In genomic region chr2:127637725-127638252, GRCh38 we compare ENCODE assay signal across 8 cellular contexts.
DNase-seq lines count a peak whose midpoint lies in the region; ATAC-seq and TF ChIP-seq lines count a peak whose summit lies in the region.

No MANE protein-coding gene starts in this region.

- H3K4me3 ChIP-seq in fibroblast of mammary gland (ENCODE audit: control insufficient read depth, low read depth, low read length), result no peak overlapping the region
- no peak overlapping the region for H3K4me3 ChIP-seq in parathyroid adenoma (ENCODE audit: low read depth, low read length)

- H3K27ac ChIP-seq in parathyroid adenoma, result peak overlapping the region; percentile 27

- no peaks in the 10 kb centered on the region for H3K79me2 ChIP-seq in parathyroid adenoma

- no peak overlapping the region for H3K4me2 ChIP-seq in parathyroid adenoma (ENCODE audit: low read length)

- no peak for TF ChIP-seq CTCF in fibroblast of mammary gland (conservative IDR thresholded peaks at IDR 0.05; ENCODE audit: control insufficient read depth, insufficient read depth, low read depth, low read length)
- TF ChIP-seq CTCF in parathyroid adenoma (IDR thresholded peaks at IDR 0.05), result no peak

- no peaks in the 10 kb centered on the region for H3K4me1 ChIP-seq in parathyroid adenoma

- H3K27me3 ChIP-seq in parathyroid adenoma (ENCODE audit: control insufficient read depth, insufficient read depth, low read length), result no peaks in the 10 kb centered on the region

- no peaks in the 10 kb centered on the region for H3K36me3 ChIP-seq in parathyroid adenoma (ENCODE audit: control insufficient read depth, insufficient read depth, low read length)

- no peak overlapping the region for H2AFZ ChIP-seq in parathyroid adenoma

- no peak overlapping the region for H3K9ac ChIP-seq in parathyroid adenoma

- no peak for TF ChIP-seq POLR2A in GM18505 (IDR thresholded peaks at IDR 0.05; ENCODE audit: borderline replicate concordance, extremely low read depth, insufficient read depth, insufficient read length)

- DNase-seq in NCI-H82 (lab: John Stamatoyannopoulos, UW), result peak; percentile 51
- no peak for DNase-seq in NCI-H82 treated with DMSO at 0.1 percent for 48 hours (lab: John Stamatoyannopoulos, UW; ENCODE audit: unreplicated experiment)
- peak; percentile 43 to 52 for DNase-seq in SW 1271 (lab: John Stamatoyannopoulos, UW)
- peak; percentile 74 for DNase-seq in fibroblast of mammary gland (ENCODE audit: low read depth)
- no peak for DNase-seq in activated CD8-positive, alpha-beta memory T cell treated with anti-CD3 and anti-CD28 coated beads for 24 hours
- no peak for DNase-seq in activated gamma-delta T cell treated with Interleukin-2 at 50 U/mL for 16 hours

- ATAC-seq in GM18505 (IDR thresholded peaks at IDR 0.05; ENCODE audit: unreplicated experiment), result no peak

- no peaks in the 10 kb centered on the region for H3K9me3 ChIP-seq in parathyroid adenoma (ENCODE audit: control insufficient read depth, low read length)

Comparison
In these comparisons a context has a peak if more than half of its experiments do, and no peak if none do; other contexts are left out.
1. DNase-seq: peak in NCI-H82 (single experiment), SW 1271 (2 of 2) and fibroblast of mammary gland (single experiment); none in NCI-H82 treated with DMSO at 0.1 percent for 48 hours (single experiment), activated CD8-positive, alpha-beta memory T cell treated with anti-CD3 and anti-CD28 coated beads for 24 hours (single experiment) and activated gamma-delta T cell treated with Interleukin-2 at 50 U/mL for 16 hours (single experiment).